In the genomic region with DNA sequence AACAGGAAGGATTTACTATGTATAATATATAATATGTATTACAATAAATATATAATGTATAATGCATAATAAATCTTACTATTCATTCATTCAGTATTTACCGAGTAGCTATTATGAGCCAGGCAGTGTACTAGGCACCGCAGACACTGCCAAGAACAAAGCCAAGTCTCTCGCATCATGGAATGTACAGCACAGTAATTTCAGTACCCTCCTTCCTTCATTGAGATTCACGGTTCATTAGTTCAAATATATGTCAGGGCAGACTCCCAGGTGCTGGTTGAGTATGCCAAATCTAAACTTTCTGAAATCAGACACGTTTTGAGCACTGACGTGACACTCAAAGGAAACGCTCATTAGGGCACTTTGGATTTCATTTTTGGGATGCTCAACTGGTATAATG, we compare ENCODE assay signal across 18 cellular contexts. TPM values are rescaled to one million over a fixed set of nuclear protein-coding genes. Genes with fewer than 3 reads are reported as not detected.
DNase-seq lines count a peak whose midpoint lies in the region; ATAC-seq and TF ChIP-seq lines count a peak whose summit lies in the region.
"Had no signal": no experiment of that assay in that cellular context is flagged by ENCODE, and none has a peak within 500 bp of the region (broad histone marks: within the 10 kb centered on the region; RNA-seq: fewer than 3 reads in every experiment).

No MANE protein-coding gene starts in this region.

- ATAC-seq in GM19452 (IDR thresholded peaks at IDR 0.05; ENCODE audit: unreplicated experiment) (peak; percentile 24), GM19463 (IDR thresholded peaks at IDR 0.05; ENCODE audit: unreplicated experiment) (no peak)
- ATAC-seq: activated CD8-positive, alpha-beta T cell treated with anti-CD3 and anti-CD28 coated beads for 36 hours had no signal

- H3K4me3 Mint-ChIP-seq in activated T-helper 2 cell treated with anti-CD3 and anti-CD28 coated beads, Interferon-gamma antibody, Interleukin-2, Interleukin-4, amounts not matched to agents 10 μg/mL and 5 μg/mL and 100 μg/mL, durations not matched to agents 14 hours and 24 hours and 36 hours (ENCODE audit: low read depth) = no peak overlapping the region
- H3K4me3 Mint-ChIP-seq: activated CD8-positive, alpha-beta T cell treated with anti-CD3 and anti-CD28 coated beads for 36 hours had no signal

- no peaks in the 10 kb centered on the region for H3K36me3 Mint-ChIP-seq in activated T-helper 2 cell treated with anti-CD3 and anti-CD28 coated beads, Interferon-gamma antibody, Interleukin-2, Interleukin-4, amounts not matched to agents 10 μg/mL and 5 μg/mL and 100 μg/mL, durations not matched to agents 14 hours and 24 hours and 36 hours (ENCODE audit: low read depth)

- H3K4me1 Mint-ChIP-seq in activated T-helper 2 cell treated with anti-CD3 and anti-CD28 coated beads, Interferon-gamma antibody, Interleukin-2, Interleukin-4, amounts not matched to agents 10 μg/mL and 5 μg/mL and 100 μg/mL, durations not matched to agents 14 hours and 24 hours and 36 hours (ENCODE audit: low read depth) = peaks cover 5% of the 10 kb centered on the region

- intact Hi-C loops in activated T-helper 2 cell treated with anti-CD3 and anti-CD28 coated beads, Interferon-gamma antibody, Interleukin-2, Interleukin-4, amounts not matched to agents 10 μg/mL and 5 μg/mL and 100 μg/mL, durations not matched to agents 14 hours and 24 hours and 36 hours (cut with micrococcal nuclease) = loop anchor here (10.0 kb wide), 1 partner anchor 152 kb away; no protein-coding TSS in a partner anchor

- no peak for DNase-seq in LNCaP clone FGC (ENCODE audit: low read depth)
- peak; percentile 29 for DNase-seq in kidney tubule cell (ENCODE audit: low spot score)
- DNase-seq in activated T-helper 2 cell treated with anti-CD3 and anti-CD28 coated beads, Interferon-gamma antibody, Interleukin-2, Interleukin-4, amounts not matched to agents 10 μg/mL and 5 μg/mL and 100 μg/mL, durations not matched to agents 14 hours and 24 hours and 36 hours (ENCODE audit: low spot score) = no peak
- DNase-seq in activated gamma-delta T cell treated with Interleukin-2 at 50 U/mL for 16 hours = no peak
- no peak for DNase-seq in NCI-H1105 treated with DMSO at 0.1 percent for 48 hours (lab: John Stamatoyannopoulos, UW)
- DNase-seq: activated CD8-positive, alpha-beta T cell treated with anti-CD3 and anti-CD28 coated beads for 36 hours; activated effector memory CD4-positive, alpha-beta T cell treated with anti-CD3 and anti-CD28 coated beads, Interleukin-2, amount 50 U/mL, for 16 hours; EL; foreskin fibroblast; KBM-7; retina; stimulated activated CD4-positive, alpha-beta T cell treated with anti-CD3 and anti-CD28 coated beads, Interleukin-4, amount 100 ng/mL, for 24 hours; stimulated activated naive CD4-positive, alpha-beta T cell had no signal

- peaks cover 36% of the 10 kb centered on the region for H3K27me3 Mint-ChIP-seq in activated T-helper 2 cell treated with anti-CD3 and anti-CD28 coated beads, Interferon-gamma antibody, Interleukin-2, Interleukin-4, amounts not matched to agents 10 μg/mL and 5 μg/mL and 100 μg/mL, durations not matched to agents 14 hours and 24 hours and 36 hours (ENCODE audit: low read depth)
- H3K27me3 Mint-ChIP-seq: activated CD8-positive, alpha-beta T cell treated with anti-CD3 and anti-CD28 coated beads for 36 hours; brain had no signal

- TF ChIP-seq CTCF in LNCaP clone FGC (IDR thresholded peaks at IDR 0.05; ENCODE audit: control insufficient read depth, extremely low read depth, insufficient read depth) = no peak

- no peak overlapping the region for H3K27ac Mint-ChIP-seq in activated T-helper 2 cell treated with anti-CD3 and anti-CD28 coated beads, Interferon-gamma antibody, Interleukin-2, Interleukin-4, amounts not matched to agents 10 μg/mL and 5 μg/mL and 100 μg/mL, durations not matched to agents 14 hours and 24 hours and 36 hours
- H3K27ac Mint-ChIP-seq: activated CD8-positive, alpha-beta T cell treated with anti-CD3 and anti-CD28 coated beads for 36 hours had no signal

- H3K9me3 Mint-ChIP-seq in activated T-helper 2 cell treated with anti-CD3 and anti-CD28 coated beads, Interferon-gamma antibody, Interleukin-2, Interleukin-4, amounts not matched to agents 10 μg/mL and 5 μg/mL and 100 μg/mL, durations not matched to agents 14 hours and 24 hours and 36 hours = no peaks in the 10 kb centered on the region
- H3K9me3 Mint-ChIP-seq: activated CD8-positive, alpha-beta T cell treated with anti-CD3 and anti-CD28 coated beads for 36 hours had no signal

- H3K4me3 ChIP-seq in GM08714 (ENCODE audit: low read length) (0 out of 2 replicates have a peak overlapping the region, but pooled peaks have one; percentile 39), LNCaP clone FGC (ENCODE audit: low read depth, low read length) (peak overlapping the region; percentile 10; the same call in 1 of the 2 replicates)
- H3K4me3 ChIP-seq: BLaER1 treated with 17β-estradiol and CSF1 and Interleukin-3, amounts not matched to agents 10 nM and 100 nM had no signal

RNA-seq across cellular contexts. Expression of a gene that starts 9.1 kb away (rescaled TPM):
- total RNA-seq in activated T-helper 2 cell treated with anti-CD3 and anti-CD28 coated beads, Interferon-gamma antibody, Interleukin-2, Interleukin-4, amounts not matched to agents 10 μg/mL and 5 μg/mL and 100 μg/mL, durations not matched to agents 14 hours and 24 hours and 36 hours = 0.39 and 0.50 TPM in 2 replicates
